Comparison of ENCODE assay signal across 11 cellular contexts in genomic region chr18:49944681-49945080, GRCh38.
DNase-seq lines count a peak whose midpoint lies in the region; ATAC-seq and TF ChIP-seq lines count a peak whose summit lies in the region.
"Had no signal": no experiment of that assay in that cellular context is flagged by ENCODE, and none has a peak within 500 bp of the region (broad histone marks: within the 10 kb centered on the region; RNA-seq: fewer than 3 reads in every experiment).

No MANE protein-coding gene starts in this region.

- H3F3A ChIP-seq in PC-3 (ENCODE audit: low read length, unreplicated experiment), result no peaks in the 10 kb centered on the region

- H3K27me3 ChIP-seq in fibroblast of lung (ENCODE audit: control insufficient read depth, insufficient read depth, low read length) (no peaks in the 10 kb centered on the region), PC-3 (ENCODE audit: low read length) (no peaks in the 10 kb centered on the region)

- TF ChIP-seq CTCF in fibroblast of lung (conservative IDR thresholded peaks at IDR 0.05 in 1 of 2, IDR thresholded peaks at IDR 0.05 in 1 of 2; ENCODE audit: low read depth in 1 of 2, low read length in 2 of 2) (peak; percentile 3 to 24), MCF 10A (IDR thresholded peaks at IDR 0.05; ENCODE audit: unreplicated experiment) (no peak), PC-3 (conservative IDR thresholded peaks at IDR 0.05; ENCODE audit: low read depth, low read length) (no peak)

- H2AFZ ChIP-seq in fibroblast of lung (ENCODE audit: low read length), result no peak overlapping the region
- no peak overlapping the region for H2AFZ ChIP-seq in PC-3 (ENCODE audit: low read length)

- ATAC-seq in PC-3, result no peak

- POLR2A ChIA-PET in activated CD4-positive, alpha-beta T cell treated with anti-CD3 and anti-CD28 coated beads, Interleukin-2, amount 10 ng/mL, durations not matched to agents 7 days and 5 days (lab: Charles Lee), result no interaction called here
- POLR2A ChIA-PET in MCF 10A (lab: Yijun Ruan, JAX), result no interaction called here
- POLR2A ChIA-PET in PC-3 (lab: Charles Lee; ENCODE audit: unreplicated experiment), result no interaction called here

- H3K36me3 Mint-ChIP-seq in activated CD4-positive, alpha-beta T cell treated with anti-CD3 and anti-CD28 coated beads, Interleukin-2, amount 10 ng/mL, durations not matched to agents 7 days and 5 days (ENCODE audit: low read depth), result no peaks in the 10 kb centered on the region
- peaks cover 5% of the 10 kb centered on the region for H3K36me3 Mint-ChIP-seq in MCF 10A (ENCODE audit: insufficient read depth, unreplicated experiment)

- DNase-seq in activated CD4-positive, alpha-beta T cell treated with anti-CD3 and anti-CD28 coated beads, Interleukin-2, amount 10 ng/mL, durations not matched to agents 7 days and 5 days, result peak; percentile 40
- no peak for DNase-seq in activated CD4-positive, alpha-beta T cell treated with anti-CD3 and anti-CD28 coated beads for 1 hour
- peak; percentile 18 for DNase-seq in NCI-H146 (lab: John Stamatoyannopoulos, UW)
- DNase-seq in fibroblast of lung (ENCODE audit: low read depth in 2 of 2), result peak; percentile 1 to 48
- peak; percentile 27 for DNase-seq in retina
- DNase-seq in MCF 10A (ENCODE audit: unreplicated experiment), result no peak
- no peak for DNase-seq in PC-3
- DNase-seq in Kasumi-1 (lab: John Stamatoyannopoulos, UW), result no peak
- DNase-seq: amniotic stem cell, NCI-H2029 treated with DMSO at 0.1 percent for 48 hours had no signal

- BruUV-seq in MCF 10A (replicated peaks; lab: Mats Ljungman, UMichigan) (no TSS peak), PC-3 (replicated peaks; lab: Mats Ljungman, UMichigan) (no TSS peak)

- peaks cover 5% of the 10 kb centered on the region for H3K27me3 Mint-ChIP-seq in activated CD4-positive, alpha-beta T cell treated with anti-CD3 and anti-CD28 coated beads, Interleukin-2, amount 10 ng/mL, durations not matched to agents 7 days and 5 days
- no peaks in the 10 kb centered on the region for H3K27me3 Mint-ChIP-seq in MCF 10A (ENCODE audit: insufficient read depth, unreplicated experiment)

- no peaks in the 10 kb centered on the region for H3K9me2 ChIP-seq in PC-3 (replicated peaks; ENCODE audit: low read length)

- H3K36me3 ChIP-seq in fibroblast of lung (ENCODE audit: control insufficient read depth, insufficient read depth, low read length) (no peaks in the 10 kb centered on the region), PC-3 (ENCODE audit: low read depth, low read length) (no peaks in the 10 kb centered on the region)

- no peaks in the 10 kb centered on the region for H3K4me1 ChIP-seq in fibroblast of lung (ENCODE audit: control insufficient read depth, extremely low read depth, insufficient read depth, low read length)
- no peaks in the 10 kb centered on the region for H3K4me1 ChIP-seq in PC-3 (ENCODE audit: insufficient read depth, low read length)

- CTCF ChIA-PET in activated CD4-positive, alpha-beta T cell treated with anti-CD3 and anti-CD28 coated beads, Interleukin-2, amount 10 ng/mL, durations not matched to agents 7 days and 5 days (lab: Charles Lee), result no interaction called here
- CTCF ChIA-PET in MCF 10A (lab: Yijun Ruan, JAX) (no interaction called here), PC-3 (lab: Charles Lee) (no interaction called here)

- H3K9ac ChIP-seq in fibroblast of lung (ENCODE audit: insufficient read depth, low read length), result no peak overlapping the region
- H3K9ac ChIP-seq in PC-3 (ENCODE audit: low read length), result no peak overlapping the region

- H3K4me2 ChIP-seq in fibroblast of lung (ENCODE audit: extremely low read depth, insufficient read depth, low read length) (no peak overlapping the region), PC-3 (ENCODE audit: low read length) (no peak overlapping the region)

- H3K27ac Mint-ChIP-seq in activated CD4-positive, alpha-beta T cell treated with anti-CD3 and anti-CD28 coated beads, Interleukin-2, amount 10 ng/mL, durations not matched to agents 7 days and 5 days, result no peak overlapping the region
- no peak overlapping the region for H3K27ac Mint-ChIP-seq in MCF 10A (ENCODE audit: low read depth, unreplicated experiment)
- H3K27ac Mint-ChIP-seq: B cell had no signal

- H3K79me2 ChIP-seq in fibroblast of lung (ENCODE audit: control insufficient read depth, insufficient read depth, low read length) (no peaks in the 10 kb centered on the region), PC-3 (ENCODE audit: low read length) (no peaks in the 10 kb centered on the region)

- H3K4me3 ChIP-seq in fibroblast of lung (replicated peaks in 1 of 4; ENCODE audit: control extremely low read depth in 1 of 4, insufficient read depth in 1 of 4, low read depth in 3 of 4, low read length in 4 of 4) (no peak overlapping the region), PC-3 (ENCODE audit: low read length) (no peak overlapping the region)

- no peak overlapping the region for H3K4me3 Mint-ChIP-seq in activated CD4-positive, alpha-beta T cell treated with anti-CD3 and anti-CD28 coated beads, Interleukin-2, amount 10 ng/mL, durations not matched to agents 7 days and 5 days
- H3K4me3 Mint-ChIP-seq in MCF 10A (ENCODE audit: unreplicated experiment), result no peak overlapping the region
- H3K4me3 Mint-ChIP-seq: B cell had no signal

- H3K4me1 Mint-ChIP-seq in activated CD4-positive, alpha-beta T cell treated with anti-CD3 and anti-CD28 coated beads, Interleukin-2, amount 10 ng/mL, durations not matched to agents 7 days and 5 days, result peaks cover 12% of the 10 kb centered on the region
- no peaks in the 10 kb centered on the region for H3K4me1 Mint-ChIP-seq in MCF 10A (ENCODE audit: insufficient read depth, unreplicated experiment)
- H3K4me1 Mint-ChIP-seq: B cell had no signal

- no peaks in the 10 kb centered on the region for H3K9me3 ChIP-seq in fibroblast of lung (ENCODE audit: control insufficient read depth, insufficient read depth, low read depth, low read length)
- H3K9me3 ChIP-seq in PC-3 (ENCODE audit: low read length), result no peaks in the 10 kb centered on the region

- H3K27ac ChIP-seq in fibroblast of lung (ENCODE audit: insufficient read depth, low read length) (no peak overlapping the region), PC-3 (ENCODE audit: low read length) (no peak overlapping the region)

- no peaks in the 10 kb centered on the region for H3K9me3 Mint-ChIP-seq in activated CD4-positive, alpha-beta T cell treated with anti-CD3 and anti-CD28 coated beads, Interleukin-2, amount 10 ng/mL, durations not matched to agents 7 days and 5 days
- H3K9me3 Mint-ChIP-seq in MCF 10A (ENCODE audit: unreplicated experiment), result no peaks in the 10 kb centered on the region

- H4K20me1 ChIP-seq in fibroblast of lung (ENCODE audit: control insufficient read depth, extremely low read depth, insufficient read depth, low read length) (no peaks in the 10 kb centered on the region), PC-3 (ENCODE audit: low read length) (no peaks in the 10 kb centered on the region)

- intact Hi-C loops in MCF 10A (cut with micrococcal nuclease) (no loop called here), PC-3 (cut with micrococcal nuclease) (no loop called here)

Comparison
In these comparisons a context has a peak if more than half of its experiments do, and no peak if none do; other contexts are left out.
1. DNase-seq: peak in activated CD4-positive, alpha-beta T cell treated with anti-CD3 and anti-CD28 coated beads, Interleukin-2, amount 10 ng/mL, durations not matched to agents 7 days and 5 days (single experiment), NCI-H146 (single experiment), fibroblast of lung (2 of 2) and retina (single experiment); none in activated CD4-positive, alpha-beta T cell treated with anti-CD3 and anti-CD28 coated beads for 1 hour (single experiment), MCF 10A (single experiment), PC-3 (single experiment) and Kasumi-1 (0 of 2).
2. CTCF ChIP-seq: peak in fibroblast of lung (2 of 2); none in MCF 10A (single experiment) and PC-3 (single experiment).